Comparison of ENCODE assay signal across 1 cellular context in genomic region chr18:22084547-22084946, GRCh38.
TF ChIP-seq lines count a peak whose summit lies in the region.

No MANE protein-coding gene starts in this region.

TF ChIP-seq in GM23338, 12 proteins besides CTCF, POLR2A, EP300 and RAD21 (continued from another document):
- TF ChIP-seq REST (IDR thresholded peaks at IDR 0.05; ENCODE audit: unreplicated experiment), result no peak
TF ChIP-seq in GM23338: peak in this region for 0.
